In genomic region chr9:976258-976804, GRCh38 we compare ENCODE assay signal across 2 cellular contexts.
TF ChIP-seq lines count a peak whose summit lies in the region.

DMRT3 (plus strand) TSS chr9:976655; CDS start chr9:977002, 347 bp downstream.

TF ChIP-seq in HepG2, 621 proteins besides CTCF, POLR2A, EP300 and RAD21 (continued from another document):
- TF ChIP-seq FOXO4 (CRISPR knock-in tag; conservative IDR thresholded peaks at IDR 0.05), result no peak
- no peak for TF ChIP-seq ZNF775 (CRISPR knock-in tag; IDR thresholded peaks at IDR 0.05; ENCODE audit: borderline replicate concordance)
- peak; percentile 23 for TF ChIP-seq HNRNPK (IDR thresholded peaks at IDR 0.05; ENCODE audit: low read depth, low read length, poor library complexity, severe bottlenecking)
- TF ChIP-seq ZFY (CRISPR knock-in tag; IDR thresholded peaks at IDR 0.05), result no peak
- peak; percentile 28; the same call in 1 of the 2 replicates for TF ChIP-seq EZH2 (conservative IDR thresholded peaks at IDR 0.05; ENCODE audit: low read depth, low read length)
- TF ChIP-seq THAP7 (CRISPR knock-in tag; IDR thresholded peaks at IDR 0.05), result no peak

TF ChIP-seq in WTC11, 78 proteins besides CTCF, POLR2A, EP300 and RAD21 (continued from another document):
- TF ChIP-seq ZNF281 (CRISPR knock-in tag; IDR thresholded peaks at IDR 0.05), result no peak
- peak; percentile 87; the same call in 1 of the 2 replicates for TF ChIP-seq ZNF263 (CRISPR knock-in tag; IDR thresholded peaks at IDR 0.05; ENCODE audit: low read depth)
- 0 out of 2 replicates have a peak, but pooled peaks have one; percentile 45 for TF ChIP-seq MYBL2 (CRISPR knock-in tag; IDR thresholded peaks at IDR 0.05)
- TF ChIP-seq GRHL2 (CRISPR knock-in tag; IDR thresholded peaks at IDR 0.05; ENCODE audit: insufficient replicate concordance, severe bottlenecking), result no peak
- no peak for TF ChIP-seq RELA (CRISPR knock-in tag; IDR thresholded peaks at IDR 0.05; ENCODE audit: borderline replicate concordance)
- no peak for TF ChIP-seq ZNF532 (CRISPR knock-in tag; IDR thresholded peaks at IDR 0.05; ENCODE audit: borderline replicate concordance)
- TF ChIP-seq FOXP4 (CRISPR knock-in tag; IDR thresholded peaks at IDR 0.05), result 0 out of 2 replicates have a peak, but pooled peaks have one; percentile 2
- TF ChIP-seq ZNF416 (CRISPR knock-in tag; IDR thresholded peaks at IDR 0.05), result no peak
- TF ChIP-seq ETV6 (CRISPR knock-in tag; IDR thresholded peaks at IDR 0.05), result no peak
- TF ChIP-seq SOX15 (CRISPR knock-in tag; IDR thresholded peaks at IDR 0.05), result no peak
